In the genomic region with DNA sequence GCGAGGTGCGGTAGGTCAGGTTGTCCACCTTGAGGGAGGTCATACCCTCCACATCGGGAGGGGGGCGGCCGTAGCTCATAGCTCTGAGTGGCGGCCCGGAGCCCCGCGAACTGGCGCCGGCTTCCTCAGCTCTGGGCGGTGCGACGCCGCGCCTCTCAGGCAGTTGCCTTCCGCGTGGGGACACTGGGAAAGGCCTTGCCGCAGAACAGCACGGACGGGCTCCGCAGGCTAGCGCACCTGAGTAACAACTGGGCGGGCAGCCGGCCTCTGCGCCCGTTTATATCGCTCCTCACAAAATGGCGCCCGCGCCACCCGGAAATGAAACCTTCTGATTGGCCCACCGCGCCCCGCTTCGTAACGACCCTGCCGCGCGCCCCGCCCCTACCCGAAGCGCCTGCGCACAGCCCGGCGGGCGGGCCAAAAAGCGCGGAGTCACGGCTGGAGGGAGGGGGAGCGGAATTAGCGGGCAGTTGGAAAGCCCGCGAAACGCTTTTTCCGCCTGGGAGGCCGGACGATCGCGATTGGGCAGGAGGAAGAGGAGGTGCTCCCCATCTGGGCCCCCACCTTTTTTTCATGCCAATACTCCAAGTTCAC, we compare ENCODE assay signal across 8 cellular contexts. TPM values are rescaled to one million over a fixed set of nuclear protein-coding genes. Genes with fewer than 3 reads are reported as not detected.
DNase-seq lines count a peak whose midpoint lies in the region; ATAC-seq and TF ChIP-seq lines count a peak whose summit lies in the region.

A gene with protein sequence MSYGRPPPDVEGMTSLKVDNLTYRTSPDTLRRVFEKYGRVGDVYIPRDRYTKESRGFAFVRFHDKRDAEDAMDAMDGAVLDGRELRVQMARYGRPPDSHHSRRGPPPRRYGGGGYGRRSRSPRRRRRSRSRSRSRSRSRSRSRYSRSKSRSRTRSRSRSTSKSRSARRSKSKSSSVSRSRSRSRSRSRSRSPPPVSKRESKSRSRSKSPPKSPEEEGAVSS (minus strand): TSS at position 250 of the 594 bp plus-strand sequence. CDS start 171 bp downstream, at position 79.

- peaks cover 51% of the 10 kb centered on the region for H3K36me3 Mint-ChIP-seq in activated T-helper 2 cell treated with anti-CD3 and anti-CD28 coated beads, Interferon-gamma antibody, Interleukin-2, Interleukin-4, amounts not matched to agents 10 μg/mL and 5 μg/mL and 100 μg/mL, durations not matched to agents 14 hours and 24 hours and 36 hours (ENCODE audit: low read depth)
- H3K36me3 Mint-ChIP-seq in natural killer cell: peaks cover 33% of the 10 kb centered on the region

- intact Hi-C loops in activated T-helper 2 cell treated with anti-CD3 and anti-CD28 coated beads, Interferon-gamma antibody, Interleukin-2, Interleukin-4, amounts not matched to agents 10 μg/mL and 5 μg/mL and 100 μg/mL, durations not matched to agents 14 hours and 24 hours and 36 hours (cut with micrococcal nuclease): loop anchor here (1.0 to 10.0 kb wide), 5 partner anchors 11 to 1388 kb away; a partner anchor contains a TSS
- intact Hi-C loops in natural killer cell (cut with micrococcal nuclease): loop anchor here (1.0 to 10.0 kb wide), 3 partner anchors 21 to 472 kb away; a partner anchor contains a TSS

- H3K4me1 ChIP-seq in RWPE2 (ENCODE audit: insufficient read depth, poor library complexity, severe bottlenecking): peaks cover 22% of the 10 kb centered on the region

- H3K4me1 Mint-ChIP-seq in activated T-helper 2 cell treated with anti-CD3 and anti-CD28 coated beads, Interferon-gamma antibody, Interleukin-2, Interleukin-4, amounts not matched to agents 10 μg/mL and 5 μg/mL and 100 μg/mL, durations not matched to agents 14 hours and 24 hours and 36 hours (ENCODE audit: low read depth): peaks cover 34% of the 10 kb centered on the region
- H3K4me1 Mint-ChIP-seq in natural killer cell: peaks cover 53 to 59% of the 10 kb centered on the region in 2 donors

- no peaks in the 10 kb centered on the region for H3K27me3 ChIP-seq in RWPE2 (ENCODE audit: insufficient read depth, poor library complexity, severe bottlenecking)

- peak within 1 kb of the TSS; percentile 88 for H3K27ac ChIP-seq in RWPE2 (ENCODE audit: poor library complexity, severe bottlenecking)

- H3K4me3 Mint-ChIP-seq in activated T-helper 2 cell treated with anti-CD3 and anti-CD28 coated beads, Interferon-gamma antibody, Interleukin-2, Interleukin-4, amounts not matched to agents 10 μg/mL and 5 μg/mL and 100 μg/mL, durations not matched to agents 14 hours and 24 hours and 36 hours (ENCODE audit: low read depth): peak within 1 kb of the TSS; percentile 97
- peak within 1 kb of the TSS; percentile 96 for H3K4me3 Mint-ChIP-seq in natural killer cell

- TF ChIP-seq CTCF in RWPE2 (IDR thresholded peaks at IDR 0.05; ENCODE audit: poor library complexity, severe bottlenecking) (no peak), fibroblast of mammary gland (conservative IDR thresholded peaks at IDR 0.05; ENCODE audit: control insufficient read depth, insufficient read depth, low read depth, low read length) (no peak), natural killer cell (IDR thresholded peaks at IDR 0.05) (no peak)

- H3K27ac Mint-ChIP-seq in activated T-helper 2 cell treated with anti-CD3 and anti-CD28 coated beads, Interferon-gamma antibody, Interleukin-2, Interleukin-4, amounts not matched to agents 10 μg/mL and 5 μg/mL and 100 μg/mL, durations not matched to agents 14 hours and 24 hours and 36 hours: peak within 1 kb of the TSS; percentile 97
- peak within 1 kb of the TSS; percentile 99 to 100 for H3K27ac Mint-ChIP-seq in natural killer cell

- DNase-seq in EH (ENCODE audit: low read depth) (peak; percentile 98), H4 (ENCODE audit: low spot score) (peak; percentile 98), LoVo (ENCODE audit: low spot score) (peak; percentile 98), RWPE2 (ENCODE audit: low spot score) (peak; percentile 99), fibroblast of mammary gland (ENCODE audit: low read depth) (peak; percentile 97), natural killer cell (peak; percentile 100)
- DNase-seq in activated T-helper 2 cell treated with anti-CD3 and anti-CD28 coated beads, Interferon-gamma antibody, Interleukin-2, Interleukin-4, amounts not matched to agents 10 μg/mL and 5 μg/mL and 100 μg/mL, durations not matched to agents 14 hours and 24 hours and 36 hours (ENCODE audit: low spot score): peak; percentile 100
- DNase-seq in stimulated activated naive CD4-positive, alpha-beta T cell treated with Interleukin-2 at 50 U/mL for 16 hours (lab: John Stamatoyannopoulos, UW): peak; percentile 97

- peaks cover 62% of the 10 kb centered on the region for H3K36me3 ChIP-seq in RWPE2 (ENCODE audit: low read depth)

- H3K27me3 Mint-ChIP-seq in activated T-helper 2 cell treated with anti-CD3 and anti-CD28 coated beads, Interferon-gamma antibody, Interleukin-2, Interleukin-4, amounts not matched to agents 10 μg/mL and 5 μg/mL and 100 μg/mL, durations not matched to agents 14 hours and 24 hours and 36 hours (ENCODE audit: low read depth): no peaks in the 10 kb centered on the region
- H3K27me3 Mint-ChIP-seq in natural killer cell (ENCODE audit: low read depth in 2 of 2): no peaks in the 10 kb centered on the region

- H3K4me3 ChIP-seq in RWPE2 (ENCODE audit: severe bottlenecking) (peak within 1 kb of the TSS; percentile 96), fibroblast of mammary gland (ENCODE audit: control insufficient read depth, low read depth, low read length) (peak within 1 kb of the TSS; percentile 81)

- H3K9me3 ChIP-seq in RWPE2 (ENCODE audit: severe bottlenecking): no peaks in the 10 kb centered on the region

- no peaks in the 10 kb centered on the region for H3K9me3 Mint-ChIP-seq in activated T-helper 2 cell treated with anti-CD3 and anti-CD28 coated beads, Interferon-gamma antibody, Interleukin-2, Interleukin-4, amounts not matched to agents 10 μg/mL and 5 μg/mL and 100 μg/mL, durations not matched to agents 14 hours and 24 hours and 36 hours
- H3K9me3 Mint-ChIP-seq in natural killer cell: no peaks in the 10 kb centered on the region

- ATAC-seq in RWPE2 (ENCODE audit: low read depth) (peak; percentile 70), natural killer cell (peak; percentile 73 to 89 (median 75))

RNA-seq across cellular contexts. Expression of the gene that starts here (rescaled TPM):
- 225 and 330 TPM in 2 replicates for total RNA-seq in H4 (2014; rRNA removed; shearing (Covaris generic))
- 456 and 478 TPM in 2 replicates for total RNA-seq in activated T-helper 2 cell treated with anti-CD3 and anti-CD28 coated beads, Interferon-gamma antibody, Interleukin-2, Interleukin-4, amounts not matched to agents 10 μg/mL and 5 μg/mL and 100 μg/mL, durations not matched to agents 14 hours and 24 hours and 36 hours
- 100 to 1,000 TPM; 402 to 548 (median 503) TPM for total RNA-seq in natural killer cell

Comparison
In these comparisons a context has a peak if more than half of its experiments do, and no peak if none do; other contexts are left out.
1. Peak in every context shown above with its lines: DNase-seq, ATAC-seq, H3K4me3 ChIP-seq and H3K27ac ChIP-seq.